ENCODE assay signal across 1 cellular context in genomic region chr6:51213806-51214205, GRCh38.
TF ChIP-seq lines count a peak whose summit lies in the region.

No MANE protein-coding gene starts in this region.

TF ChIP-seq in WTC11, 78 proteins besides CTCF, POLR2A, EP300 and RAD21 (continued from another document):
- TF ChIP-seq NFATC4 (CRISPR knock-in tag; IDR thresholded peaks at IDR 0.05) (no peak), CREB1 (CRISPR knock-in tag; IDR thresholded peaks at IDR 0.05) (no peak), PRRX2 (CRISPR knock-in tag; IDR thresholded peaks at IDR 0.05) (no peak), ZNF232 (CRISPR knock-in tag; IDR thresholded peaks at IDR 0.05) (no peak)
